In genomic region chr1:170309389-170310013, GRCh38 we compare ENCODE assay signal across 14 cellular contexts.
DNase-seq lines count a peak whose midpoint lies in the region; TF ChIP-seq lines count a peak whose summit lies in the region.
"Had no signal": no experiment of that assay in that cellular context is flagged by ENCODE, and none has a peak within 500 bp of the region (broad histone marks: within the 10 kb centered on the region; RNA-seq: fewer than 3 reads in every experiment).

No MANE protein-coding gene starts in this region.

- H3K27ac ChIP-seq in AG04450 (ENCODE audit: low read depth, low read length) (peak overlapping the region; percentile 87), osteoblast (ENCODE audit: low read depth, low read length) (peak overlapping the region; percentile 89)
- H3K27ac ChIP-seq: gastrocnemius medialis had no signal

- peak overlapping the region; percentile 73 for H2AFZ ChIP-seq in osteoblast (ENCODE audit: low read length)

- POLR2A ChIA-PET in AG04450 (lab: Yijun Ruan, JAX) = interaction anchor here (0.6 kb wide), 2 partner anchors 11 to 78 kb away, joined by 3 read pairs; no protein-coding TSS in a partner anchor

- peak overlapping the region; percentile 23 for H3K4me3 ChIP-seq in AG04450 (ENCODE audit: low read depth, low read length)
- H3K4me3 ChIP-seq in osteoblast (ENCODE audit: insufficient read depth, low read length) = no peak overlapping the region
- H3K4me3 ChIP-seq: gastrocnemius medialis had no signal

- H3K9me3 ChIP-seq in AG04450 (ENCODE audit: control insufficient read depth, insufficient read depth, low read length) = no peaks in the 10 kb centered on the region
- H3K9me3 ChIP-seq in osteoblast (ENCODE audit: low read depth, low read length) = no peaks in the 10 kb centered on the region
- H3K9me3 ChIP-seq: gastrocnemius medialis had no signal

- TF ChIP-seq CTCF in AG04450 (IDR thresholded peaks at IDR 0.05; ENCODE audit: low read depth, low read length) = no peak
- no peak for TF ChIP-seq CTCF in osteoblast (IDR thresholded peaks at IDR 0.05; ENCODE audit: extremely low read depth, low read depth, low read length)

- no peaks in the 10 kb centered on the region for H3K36me3 ChIP-seq in osteoblast (ENCODE audit: insufficient read depth, low read length)
- H3K36me3 ChIP-seq: gastrocnemius medialis had no signal

- no peaks in the 10 kb centered on the region for H3K79me2 ChIP-seq in osteoblast (ENCODE audit: insufficient read depth, low read length)

- peak; percentile 81 for DNase-seq in AG04450 (ENCODE audit: low read depth, low spot score)
- DNase-seq in NCI-H510A treated with DMSO at 0.1 percent for 48 hours (lab: John Stamatoyannopoulos, UW) = peak; percentile 3
- peak; percentile 92 for DNase-seq in fibroblast of gingiva (ENCODE audit: low read depth)
- DNase-seq in osteoblast (ENCODE audit: insufficient read length, low spot score, missing footprints) = peak; percentile 80
- DNase-seq in activated gamma-delta T cell treated with Interleukin-2 at 50 U/mL for 16 hours = no peak
- DNase-seq in NCI-H1048 (lab: John Stamatoyannopoulos, UW) = no peak
- DNase-seq in NCI-H2081 treated with DMSO at 0.1 percent for 48 hours (lab: John Stamatoyannopoulos, UW) = no peak
- DNase-seq in stimulated activated CD4-positive, alpha-beta T cell treated with anti-CD3 and anti-CD28 coated beads, Interleukin-4, amount 100 ng/mL, for 1 hour = no peak
- DNase-seq: activated CD4-positive, alpha-beta T cell treated with anti-CD3 and anti-CD28 coated beads for 36 hours; CD4-positive, alpha-beta T cell; gastrocnemius medialis; GOT3; naive thymus-derived CD4-positive, alpha-beta T cell; NCI-H1105 treated with DMSO at 0.1 percent for 48 hours had no signal

- H3K4me2 ChIP-seq in osteoblast (ENCODE audit: insufficient read depth, low read length) = peak overlapping the region; percentile 49

- no peaks in the 10 kb centered on the region for H4K20me1 ChIP-seq in osteoblast (ENCODE audit: insufficient read depth, low read length)

- peaks cover 39% of the 10 kb centered on the region for H3K4me1 ChIP-seq in osteoblast (ENCODE audit: insufficient read depth, low read length)
- H3K4me1 ChIP-seq: gastrocnemius medialis had no signal

- CTCF ChIA-PET in AG04450 (lab: Charles Lee) = no interaction called here

- H3K27me3 ChIP-seq in AG04450 (ENCODE audit: control insufficient read depth, insufficient read depth, low read length) = no peaks in the 10 kb centered on the region
- no peaks in the 10 kb centered on the region for H3K27me3 ChIP-seq in osteoblast (ENCODE audit: insufficient read depth, low read length)
- H3K27me3 ChIP-seq: gastrocnemius medialis had no signal

Comparison
In these comparisons a context has a peak if more than half of its experiments do, and no peak if none do; other contexts are left out.
1. DNase-seq: peak in AG04450 (single experiment), NCI-H510A treated with DMSO at 0.1 percent for 48 hours (single experiment), fibroblast of gingiva (single experiment) and osteoblast (single experiment); none in activated gamma-delta T cell treated with Interleukin-2 at 50 U/mL for 16 hours (single experiment), NCI-H1048 (single experiment), NCI-H2081 treated with DMSO at 0.1 percent for 48 hours (single experiment) and stimulated activated CD4-positive, alpha-beta T cell treated with anti-CD3 and anti-CD28 coated beads, Interleukin-4, amount 100 ng/mL, for 1 hour (single experiment).